8 cellular contexts compared by ENCODE assay signal in the genomic region with DNA sequence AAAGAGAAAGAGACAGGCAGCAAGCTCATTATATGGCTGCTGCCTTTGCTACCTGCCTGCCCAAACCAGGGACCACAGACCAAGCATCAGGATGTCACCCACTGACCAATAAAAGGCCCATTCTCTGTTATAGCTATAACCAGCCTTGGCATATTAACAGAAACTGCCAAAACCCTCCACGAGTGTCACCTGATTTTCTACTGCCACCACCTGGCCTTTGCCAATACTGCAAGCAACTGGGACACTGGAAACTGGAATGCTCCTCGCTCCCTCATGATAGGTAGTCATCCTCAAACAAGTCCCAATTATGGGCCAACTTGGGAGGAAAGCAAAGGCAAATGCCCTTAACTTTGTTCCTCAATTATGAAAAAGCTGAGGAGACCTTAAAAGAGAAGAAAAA.
DNase-seq lines count a peak whose midpoint lies in the region; ATAC-seq, FAIRE-seq and TF ChIP-seq lines count a peak whose summit lies in the region.

No MANE protein-coding gene starts in this region.

- H3K4me1 ChIP-seq in astrocyte (ENCODE audit: insufficient read depth, low read length) (no peaks in the 10 kb centered on the region), mesendoderm (ENCODE audit: control insufficient read depth, low read depth, low read length) (no peaks in the 10 kb centered on the region)

- no peaks in the 10 kb centered on the region for H3K4me1 Mint-ChIP-seq in astrocyte (ENCODE audit: low read depth, unreplicated experiment)

- H3K9ac ChIP-seq in astrocyte (ENCODE audit: low read length) (no peak overlapping the region), mesendoderm (ENCODE audit: low read length) (no peak overlapping the region)

- FAIRE-seq in astrocyte (lab: Jason Lieb, UNC): peak; percentile 95

- no peak overlapping the region for H2AFZ ChIP-seq in astrocyte (ENCODE audit: low read depth, low read length)

- H3K27me3 Mint-ChIP-seq in astrocyte (ENCODE audit: low read depth, unreplicated experiment): no peaks in the 10 kb centered on the region

- no peak overlapping the region for H3K23ac ChIP-seq in mesendoderm (ENCODE audit: low read length)

- H3K36me3 ChIP-seq in astrocyte (ENCODE audit: insufficient read depth, low read length): no peaks in the 10 kb centered on the region
- H3K36me3 ChIP-seq in mesendoderm (ENCODE audit: control insufficient read depth, insufficient read depth, low read length): no peaks in the 10 kb centered on the region

- H3K4me2 ChIP-seq in astrocyte (ENCODE audit: low read length) (no peak overlapping the region), mesendoderm (ENCODE audit: low read length) (no peak overlapping the region)

- no peak overlapping the region for H4K8ac ChIP-seq in mesendoderm (ENCODE audit: low read depth, low read length)

- no peaks in the 10 kb centered on the region for H3K79me1 ChIP-seq in mesendoderm (ENCODE audit: low read length)

- H3K56ac ChIP-seq in mesendoderm (ENCODE audit: low read length): no peak overlapping the region

- H3K79me2 ChIP-seq in astrocyte (ENCODE audit: insufficient read depth, low read length) (no peaks in the 10 kb centered on the region), mesendoderm (ENCODE audit: control insufficient read depth, insufficient read depth, low read length) (no peaks in the 10 kb centered on the region)

- H2AK5ac ChIP-seq in mesendoderm (ENCODE audit: low read length): no peak overlapping the region

- H3K36me3 Mint-ChIP-seq in astrocyte (ENCODE audit: low read depth, unreplicated experiment): no peaks in the 10 kb centered on the region

- no peaks in the 10 kb centered on the region for H3K9me3 ChIP-seq in astrocyte (ENCODE audit: insufficient read depth, low read depth, low read length)

- ATAC-seq in HG03432 (IDR thresholded peaks at IDR 0.05; ENCODE audit: unreplicated experiment): peak; percentile 64
- ATAC-seq in GM21390 (IDR thresholded peaks at IDR 0.05; ENCODE audit: unreplicated experiment): no peak

- no CpG with 5 or more reads among the region's 2 CpGs for WGBS in mesendoderm (ENCODE audit: extremely low coverage, insufficient coverage, low lambda C conversion rate)

- no peaks in the 10 kb centered on the region for H3K9me3 Mint-ChIP-seq in astrocyte (ENCODE audit: unreplicated experiment)

- no peak overlapping the region for H4K5ac ChIP-seq in mesendoderm (ENCODE audit: low read length)

- no peak overlapping the region for H3K27ac ChIP-seq in astrocyte (ENCODE audit: low read depth, low read length)
- no peak overlapping the region for H3K27ac ChIP-seq in mesendoderm (ENCODE audit: low read depth, low read length)

- TF ChIP-seq CTCF in astrocyte (IDR thresholded peaks at IDR 0.05; ENCODE audit: insufficient read depth, low read depth, low read length): peak; percentile 19

- no peak overlapping the region for H3K27ac Mint-ChIP-seq in astrocyte (ENCODE audit: unreplicated experiment)

- H2BK15ac ChIP-seq in mesendoderm (replicated peaks; ENCODE audit: low read depth): no peak overlapping the region

- H3K18ac ChIP-seq in mesendoderm (ENCODE audit: low read length): no peak overlapping the region

- peak; percentile 4 to 12 for DNase-seq in activated CD4-positive, alpha-beta T cell treated with anti-CD3 and anti-CD28 coated beads for 24 hours (ENCODE audit: low read depth in 2 of 2)
- DNase-seq in activated CD4-positive, alpha-beta T cell treated with anti-CD3 and anti-CD28 coated beads for 1 hour: no peak
- DNase-seq in astrocyte (ENCODE audit: low read depth) (no peak), mesendoderm (peak; percentile 34), NCI-H2227 (lab: John Stamatoyannopoulos, UW; ENCODE audit: unreplicated experiment) (no peak)
- DNase-seq in activated CD4-positive, CD25-positive, alpha-beta regulatory T cell (lab: John Stamatoyannopoulos, UW): no peak

- no peaks in the 10 kb centered on the region for H4K20me1 ChIP-seq in astrocyte (ENCODE audit: insufficient read depth, low read length)

- no peak overlapping the region for H2BK5ac ChIP-seq in mesendoderm (ENCODE audit: low read length)

- H3K4me3 ChIP-seq in astrocyte (ENCODE audit: insufficient read depth, low read depth, low read length) (no peak overlapping the region), mesendoderm (ENCODE audit: low read length) (no peak overlapping the region)

- no peak overlapping the region for H3K4me3 Mint-ChIP-seq in astrocyte (ENCODE audit: unreplicated experiment)

- H3K4ac ChIP-seq in mesendoderm (ENCODE audit: low read depth, low read length): no peak overlapping the region

- no peaks in the 10 kb centered on the region for H3K27me3 ChIP-seq in astrocyte (ENCODE audit: insufficient read depth, low read length)
- no peaks in the 10 kb centered on the region for H3K27me3 ChIP-seq in mesendoderm (ENCODE audit: insufficient read depth, low read length, poor library complexity)

- H2BK120ac ChIP-seq in mesendoderm (ENCODE audit: low read depth, low read length): no peak overlapping the region

Comparison
In these comparisons a context has a peak if more than half of its experiments do, and no peak if none do; other contexts are left out.
1. DNase-seq: peak in activated CD4-positive, alpha-beta T cell treated with anti-CD3 and anti-CD28 coated beads for 24 hours (2 of 2) and mesendoderm (single experiment); none in activated CD4-positive, alpha-beta T cell treated with anti-CD3 and anti-CD28 coated beads for 1 hour (single experiment), astrocyte (single experiment), NCI-H2227 (single experiment) and activated CD4-positive, CD25-positive, alpha-beta regulatory T cell (0 of 4).